Comparison of ENCODE assay signal across 24 cellular contexts in genomic region chr4:139329665-139330200, GRCh38. TPM values are rescaled to one million over a fixed set of nuclear protein-coding genes. Genes with fewer than 3 reads are reported as not detected.
DNase-seq lines count a peak whose midpoint lies in the region; ATAC-seq, FAIRE-seq and TF ChIP-seq lines count a peak whose summit lies in the region.
"Had no signal": no experiment of that assay in that cellular context is flagged by ENCODE, and none has a peak within 500 bp of the region (broad histone marks: within the 10 kb centered on the region; RNA-seq: fewer than 3 reads in every experiment).

No MANE protein-coding gene starts in this region.

- peak overlapping the region; percentile 12; the same call in 1 of the 2 replicates for H3K27ac Mint-ChIP-seq in GM23338
- H3K27ac Mint-ChIP-seq: progenitor cell of endocrine pancreas had no signal

- no peaks in the 10 kb centered on the region for H3K27me3 Mint-ChIP-seq in GM23338 (ENCODE audit: insufficient read depth, low read depth, poor library complexity)
- H3K27me3 Mint-ChIP-seq: progenitor cell of endocrine pancreas had no signal

- H3K4me1 ChIP-seq in GM23338 (ENCODE audit: insufficient read depth) = peaks cover 17% of the 10 kb centered on the region
- no peaks in the 10 kb centered on the region; a peak in 2 of 5 replicates for H3K4me1 ChIP-seq in K562 (replicated peaks in 1 of 2; ENCODE audit: control insufficient read depth in 2 of 2, insufficient read depth in 2 of 2, low read length in 2 of 2)
- H3K4me1 ChIP-seq in mesendoderm (ENCODE audit: control insufficient read depth, low read depth, low read length) = no peaks in the 10 kb centered on the region

- H3K36me3 ChIP-seq in GM23338 (ENCODE audit: insufficient read depth) (no peaks in the 10 kb centered on the region), K562 (ENCODE audit: control insufficient read depth, insufficient read depth, low read length) (peaks cover 53% of the 10 kb centered on the region), mesendoderm (ENCODE audit: control insufficient read depth, insufficient read depth, low read length) (no peaks in the 10 kb centered on the region)

- POLR2A ChIA-PET in K562 (lab: Yijun Ruan, JAX) = interaction anchor here (0.5 to 1.7 kb wide), 4 partner anchors 9 to 353 kb away, joined by 3 to 7 read pairs (median 3); partner anchors contain the start of gene NAA15

- in situ Hi-C loops in K562 (cut with MboI) = no loop called here

- H3K9me3 ChIP-seq in K562 (replicated peaks; ENCODE audit: control insufficient read depth, insufficient read depth, low read depth, low read length) = no peaks in the 10 kb centered on the region
- H3K9me3 ChIP-seq: MG63 had no signal

- H3K9me3 Mint-ChIP-seq in GM23338 = peaks cover 3% of the 10 kb centered on the region; the same call in 2 of the 3 replicates

- H3K27me3 ChIP-seq in GM23338 (ENCODE audit: insufficient read depth) (no peaks in the 10 kb centered on the region), K562 (ENCODE audit: control insufficient read depth in 2 of 2, insufficient read depth in 2 of 2, low read length in 2 of 2) (no peaks in the 10 kb centered on the region), mesendoderm (ENCODE audit: insufficient read depth, low read length, poor library complexity) (no peaks in the 10 kb centered on the region)
- H3K27me3 ChIP-seq: BLaER1 treated with 17β-estradiol and CSF1 and Interleukin-3, amounts not matched to agents 10 nM and 100 nM; MG63 had no signal

- H3K36me3 Mint-ChIP-seq in GM23338 (ENCODE audit: low read depth) = peaks cover 45% of the 10 kb centered on the region

- no peaks in the 10 kb centered on the region for H3K9me2 ChIP-seq in GM23338 (ENCODE audit: insufficient read depth)

- H3K27ac ChIP-seq in GM23338 (ENCODE audit: low read depth) = peak overlapping the region; percentile 34; the same call in 1 of the 2 replicates
- no peak overlapping the region for H3K27ac ChIP-seq in K562 (ENCODE audit: extremely low read depth, low read depth, low read length)
- no peak overlapping the region for H3K27ac ChIP-seq in mesendoderm (ENCODE audit: low read depth, low read length)
- H3K27ac ChIP-seq: 22Rv1, skin epidermis, VCaP had no signal

- 89% methylated on average over 4 of the region's 4 CpGs for WGBS in K562 (ENCODE audit: insufficient coverage, low coverage, missing lambda C conversion rate)
- no CpG with 5 or more reads among the region's 4 CpGs for WGBS in mesendoderm (ENCODE audit: extremely low coverage, insufficient coverage, low lambda C conversion rate)

- H3K4me3 Mint-ChIP-seq in GM23338 = no peak overlapping the region; the same call in 2 of the 3 replicates
- H3K4me3 Mint-ChIP-seq: nephron progenitor cell had no signal

- no peak overlapping the region for H3K56ac ChIP-seq in mesendoderm (ENCODE audit: low read length)

- no peak for TF ChIP-seq EP300 in K562 (IDR thresholded peaks at IDR 0.05; ENCODE audit: low read length)

- H3F3A ChIP-seq in GM23338 (replicated peaks; ENCODE audit: low read depth) = no peaks in the 10 kb centered on the region

- FAIRE-seq in K562 (lab: Jason Lieb, UNC) = no peak
- FAIRE-seq: keratinocyte had no signal

- H4K20me1 ChIP-seq in GM23338 (replicated peaks; ENCODE audit: insufficient read depth) (peaks cover 44% of the 10 kb centered on the region), K562 (replicated peaks; ENCODE audit: control insufficient read depth, insufficient read depth, low read length) (no peaks in the 10 kb centered on the region)

- no peak overlapping the region for H3K18ac ChIP-seq in mesendoderm (ENCODE audit: low read length)

- H2BK15ac ChIP-seq in mesendoderm (replicated peaks; ENCODE audit: low read depth) = no peak overlapping the region

- no peak for TF ChIP-seq RAD21 in K562 (CRISPR knock-in tag; conservative IDR thresholded peaks at IDR 0.05 in 1 of 2, IDR thresholded peaks at IDR 0.05 in 1 of 2)

- TF ChIP-seq POLR2A in K562 (conservative IDR thresholded peaks at IDR 0.05) (no peak), erythroblast (IDR thresholded peaks at IDR 0.05; ENCODE audit: low read length) (no peak)

- no TSS peak for BruUV-seq in K562 (replicated peaks; lab: Mats Ljungman, UMichigan)

- no peaks in the 10 kb centered on the region for H3K9me1 ChIP-seq in K562 (ENCODE audit: control insufficient read depth, insufficient read depth, low read length)

- DNase-seq in DMS 273 (lab: John Stamatoyannopoulos, UW; ENCODE audit: unreplicated experiment) = peak; percentile 14
- DNase-seq in DMS 273 treated with DMSO at 0.1 percent for 48 hours (lab: John Stamatoyannopoulos, UW) = no peak
- peak; percentile 25 for DNase-seq in GM23338 (ENCODE audit: low spot score)
- no peak for DNase-seq in K562 (ENCODE audit: extremely low read depth in 1 of 4, low spot score in 3 of 4)
- peak; percentile 27 for DNase-seq in mesendoderm
- no peak for DNase-seq in DMS79 treated with DMSO at 0.1 percent for 48 hours (lab: John Stamatoyannopoulos, UW)
- no peak for DNase-seq in erythroblast (lab: John Stamatoyannopoulos, UW)
- DNase-seq in 8988T = no peak
- DNase-seq: amniotic stem cell; GM23248; mesenchymal stem cell; MG63; NCI-H187 treated with DMSO at 0.1 percent for 48 hours; NCI-H446 treated with DMSO at 0.1 percent for 48 hours; nephron progenitor cell; stimulated activated CD4-positive, alpha-beta T cell treated with anti-CD3 and anti-CD28 coated beads, Interleukin-4, amount 100 ng/mL, for 24 hours; T-helper 1 cell had no signal

- H3K4me1 Mint-ChIP-seq in GM23338 = peaks cover 23% of the 10 kb centered on the region
- H3K4me1 Mint-ChIP-seq: nephron progenitor cell had no signal

- H2BK5ac ChIP-seq in mesendoderm (ENCODE audit: low read length) = no peak overlapping the region

- no peak overlapping the region for H4K8ac ChIP-seq in mesendoderm (ENCODE audit: low read depth, low read length)

- H3K4me3 ChIP-seq in GM23338 (no peak overlapping the region), K562 (no peak overlapping the region), mesendoderm (ENCODE audit: low read length) (no peak overlapping the region)
- H3K4me3 ChIP-seq: BLaER1 treated with 17β-estradiol and CSF1 and Interleukin-3, amounts not matched to agents 10 nM and 100 nM; GM23248; MG63; skin epidermis had no signal

- peak; percentile 79 for ATAC-seq in GM23338
- peak; percentile 34 for ATAC-seq in K562
- ATAC-seq: Right ventricle myocardium inferior had no signal

- H3K79me1 ChIP-seq in mesendoderm (ENCODE audit: low read length) = peaks cover 9% of the 10 kb centered on the region

- H2AK5ac ChIP-seq in mesendoderm (ENCODE audit: low read length) = no peak overlapping the region

- CTCF ChIA-PET in K562 (lab: Yijun Ruan, JAX; ENCODE audit: low intra/inter-chr PET ratio) = no interaction called here

- no peak overlapping the region for H3K4ac ChIP-seq in mesendoderm (ENCODE audit: low read depth, low read length)

- H3K9ac ChIP-seq in K562 (ENCODE audit: insufficient read depth in 1 of 2, low read depth in 2 of 2, low read length in 2 of 2) (no peak overlapping the region), mesendoderm (ENCODE audit: low read length) (no peak overlapping the region)
- H3K9ac ChIP-seq: BLaER1 treated with 17β-estradiol and CSF1 and Interleukin-3, amounts not matched to agents 10 nM and 100 nM; GM23248 had no signal

- H2AFZ ChIP-seq in GM23338 = no peak overlapping the region
- H2AFZ ChIP-seq in K562 (ENCODE audit: low read depth, low read length) = no peak overlapping the region
- H2AFZ ChIP-seq: GM23248 had no signal

- intact Hi-C loops in K562 (cut with micrococcal nuclease) = no loop called here

- no peak for TF ChIP-seq CTCF in GM23338 (conservative IDR thresholded peaks at IDR 0.05; ENCODE audit: low read depth in 2 of 2)
- TF ChIP-seq CTCF in K562 (IDR thresholded peaks at IDR 0.05 in 2 of 3, conservative IDR thresholded peaks at IDR 0.05 in 1 of 3; ENCODE audit: insufficient read depth in 2 of 3, low read depth in 1 of 3, low read length in 3 of 3) = no peak

- H3K79me2 ChIP-seq in GM23338 (replicated peaks; ENCODE audit: insufficient read depth) (peaks cover 100% of the 10 kb centered on the region), K562 (ENCODE audit: control insufficient read depth, insufficient read depth, low read length) (peaks cover 97% of the 10 kb centered on the region), mesendoderm (ENCODE audit: control insufficient read depth, insufficient read depth, low read length) (peaks cover 52% of the 10 kb centered on the region)

- H2BK120ac ChIP-seq in mesendoderm (ENCODE audit: low read depth, low read length) = no peak overlapping the region

- H3K23ac ChIP-seq in mesendoderm (ENCODE audit: low read length) = peak overlapping the region; percentile 35

- H4K5ac ChIP-seq in mesendoderm (ENCODE audit: low read length) = no peak overlapping the region

- peak overlapping the region; percentile 10; the same call in 1 of the 2 replicates for H3K4me2 ChIP-seq in GM23338
- no peak overlapping the region; the same call in 1 of the 2 replicates for H3K4me2 ChIP-seq in K562 (ENCODE audit: insufficient read depth, low read length)
- H3K4me2 ChIP-seq in mesendoderm (ENCODE audit: low read length) = no peak overlapping the region

RNA-seq across cellular contexts. Expression of gene NDUFC1, which starts 27.5 kb away (rescaled TPM):
- total RNA-seq in GM23338 (2014; rRNA removed; shearing (Covaris generic)) = 31.8 and 44.4 TPM in 2 replicates
- 367 and 418 TPM in 2 replicates for polyA plus RNA-seq in GM23338 (2016; fragmentation: Nextera tagmentation; extraction: Ambion mirVana)
- total RNA-seq in K562 (2011; cell fraction: chromatin; rRNA removed; ENCODE audit: low replicate concordance) = 12.2 and 17.5 TPM in 2 replicates
- 10.5 and 16.2 TPM in 2 replicates for total RNA-seq in K562 (2011; cell fraction: nucleolus; rRNA removed)
- total RNA-seq in K562 (2011; cell fraction: nucleoplasm; rRNA removed) = 17.0 and 26.2 TPM in 2 replicates
- 82.2 and 120 TPM in 2 replicates for total RNA-seq in K562 (2014; rRNA removed)
- total RNA-seq in K562 (2014; rRNA removed; fragmentation: Illumina TruSeq; extraction: Trizol) = 89.2 and 89.5 TPM in 2 replicates
- 141 and 142 TPM in 2 replicates for total RNA-seq in K562 (2015; rRNA removed; fragmentation: Illumina TruSeq; extraction: Trizol)
- 88.8 and 95.4 TPM in 2 replicates for total RNA-seq in K562 (2021)
- 55.8 and 58.9 TPM in 2 replicates for polyA plus RNA-seq in K562 (2011; rRNA removed)
- 49.9 and 58.8 TPM in 2 replicates for polyA plus RNA-seq in K562 (2011; cell fraction: cytosol; rRNA removed)
- polyA plus RNA-seq in K562 (2011; cell fraction: nucleus; rRNA removed) = 32.8 and 33.1 TPM in 2 replicates
- polyA plus RNA-seq in K562 (2012) = 84.9 and 145 TPM in 2 replicates
- polyA plus RNA-seq in K562 (2014; fragmentation: Illumina TruSeq; extraction: Trizol) = 62.2 and 119 TPM in 2 replicates
- 100 to 1,000 TPM; 350 to 378 TPM for polyA plus RNA-seq in K562 (2014; fragmentation: Nextera tagmentation; extraction: Ambion mirVana)
- 170 and 180 TPM in 2 replicates for polyA plus RNA-seq in K562 (2014; rRNA removed)
- 19.1 and 19.5 TPM in 2 replicates for polyA minus RNA-seq in K562 (2011; rRNA and poly(A)+ RNA removed)
- polyA minus RNA-seq in K562 (2011; cell fraction: cytosol; rRNA and poly(A)+ RNA removed) = 28.2 and 36.0 TPM in 2 replicates
- 8.8 and 18.8 TPM in 2 replicates for polyA minus RNA-seq in K562 (2011; cell fraction: nucleus; rRNA and poly(A)+ RNA removed)
- polyA plus RNA-seq in mesendoderm (2013, experiment 1 of 2) = 194 TPM
- 202 TPM for polyA plus RNA-seq in mesendoderm (2013, experiment 2 of 2)

RNA-seq across cellular contexts. Expression of gene NAA15, which starts 28.4 kb away (rescaled TPM):
- 95.0 and 101 TPM in 2 replicates for total RNA-seq in GM23338 (2014; rRNA removed; shearing (Covaris generic))
- polyA plus RNA-seq in GM23338 (2016; fragmentation: Nextera tagmentation; extraction: Ambion mirVana) = 48.2 and 80.1 TPM in 2 replicates
- 31.5 and 142 TPM in 2 replicates for total RNA-seq in K562 (2011; cell fraction: chromatin; rRNA removed; ENCODE audit: low replicate concordance)
- 14.3 and 21.7 TPM in 2 replicates for total RNA-seq in K562 (2011; cell fraction: nucleolus; rRNA removed)
- 41.9 and 67.9 TPM in 2 replicates for total RNA-seq in K562 (2011; cell fraction: nucleoplasm; rRNA removed)
- 63.2 and 67.6 TPM in 2 replicates for total RNA-seq in K562 (2014; rRNA removed)
- total RNA-seq in K562 (2014; rRNA removed; fragmentation: Illumina TruSeq; extraction: Trizol) = 114 and 126 TPM in 2 replicates
- 87.5 and 96.4 TPM in 2 replicates for total RNA-seq in K562 (2015; rRNA removed; fragmentation: Illumina TruSeq; extraction: Trizol)
- 117 TPM in 2 replicates for total RNA-seq in K562 (2021)
- polyA plus RNA-seq in K562 (2011; rRNA removed) = 39.8 and 61.9 TPM in 2 replicates
- polyA plus RNA-seq in K562 (2011; cell fraction: cytosol; rRNA removed) = 5.5 and 10.9 TPM in 2 replicates
- polyA plus RNA-seq in K562 (2011; cell fraction: nucleus; rRNA removed) = 10.4 and 12.4 TPM in 2 replicates
- polyA plus RNA-seq in K562 (2012) = 29.9 and 48.2 TPM in 2 replicates
- 60.4 and 76.4 TPM in 2 replicates for polyA plus RNA-seq in K562 (2014; fragmentation: Illumina TruSeq; extraction: Trizol)
- 10 to 100 TPM; 37.8 to 41.3 TPM for polyA plus RNA-seq in K562 (2014; fragmentation: Nextera tagmentation; extraction: Ambion mirVana)
- 45.9 and 48.9 TPM in 2 replicates for polyA plus RNA-seq in K562 (2014; rRNA removed)
- 148 and 165 TPM in 2 replicates for polyA minus RNA-seq in K562 (2011; rRNA and poly(A)+ RNA removed)
- polyA minus RNA-seq in K562 (2011; cell fraction: cytosol; rRNA and poly(A)+ RNA removed) = 44.9 and 54.8 TPM in 2 replicates
- 25.8 and 45.7 TPM in 2 replicates for polyA minus RNA-seq in K562 (2011; cell fraction: nucleus; rRNA and poly(A)+ RNA removed)
- 55.8 TPM for polyA plus RNA-seq in mesendoderm (2013, experiment 1 of 2)
- 53.5 TPM for polyA plus RNA-seq in mesendoderm (2013, experiment 2 of 2)

RNA-seq across cellular contexts. Expression of gene MGARP, which starts 49.7 kb away (rescaled TPM):
- total RNA-seq in GM23338 (2014; rRNA removed; shearing (Covaris generic)) = 2.4 and 2.8 TPM in 2 replicates
- polyA plus RNA-seq in GM23338 (2016; fragmentation: Nextera tagmentation; extraction: Ambion mirVana) = 4.1 and 4.7 TPM in 2 replicates
- total RNA-seq in K562 (2011; cell fraction: chromatin; rRNA removed; ENCODE audit: low replicate concordance) = not detected in 2 replicates
- not detected in 2 replicates for total RNA-seq in K562 (2011; cell fraction: nucleolus; rRNA removed)
- not detected in 2 replicates for total RNA-seq in K562 (2011; cell fraction: nucleoplasm; rRNA removed)
- total RNA-seq in K562 (2014; rRNA removed) = not detected in 2 replicates
- 0.11 and 0.16 TPM in 2 replicates for total RNA-seq in K562 (2014; rRNA removed; fragmentation: Illumina TruSeq; extraction: Trizol)
- total RNA-seq in K562 (2015; rRNA removed; fragmentation: Illumina TruSeq; extraction: Trizol) = 0.15 TPM in 1 of 2 replicates, not detected in the other
- 0.31 and 0.35 TPM in 2 replicates for total RNA-seq in K562 (2021)
- 0.11 and 0.14 TPM in 2 replicates for polyA plus RNA-seq in K562 (2011; rRNA removed)
- polyA plus RNA-seq in K562 (2011; cell fraction: cytosol; rRNA removed) = 0.07 and 0.12 TPM in 2 replicates
- not detected in 2 replicates for polyA plus RNA-seq in K562 (2011; cell fraction: nucleus; rRNA removed)
- polyA plus RNA-seq in K562 (2012) = 0.07 and 0.17 TPM in 2 replicates
- polyA plus RNA-seq in K562 (2014; fragmentation: Illumina TruSeq; extraction: Trizol) = 0.11 TPM in 1 of 2 replicates, not detected in the other
- under 1 TPM; 0.23 to 0.45 TPM for polyA plus RNA-seq in K562 (2014; fragmentation: Nextera tagmentation; extraction: Ambion mirVana)
- not detected in 2 replicates for polyA plus RNA-seq in K562 (2014; rRNA removed)
- 0.30 TPM in 1 of 2 replicates, not detected in the other for polyA minus RNA-seq in K562 (2011; rRNA and poly(A)+ RNA removed)
- not detected in 2 replicates for polyA minus RNA-seq in K562 (2011; cell fraction: cytosol; rRNA and poly(A)+ RNA removed)
- not detected in 2 replicates for polyA minus RNA-seq in K562 (2011; cell fraction: nucleus; rRNA and poly(A)+ RNA removed)
- polyA plus RNA-seq in mesendoderm (2013, experiment 1 of 2) = 0.51 TPM
- 0.59 TPM for polyA plus RNA-seq in mesendoderm (2013, experiment 2 of 2)

Comparison
In these comparisons a context has a peak if more than half of its experiments do, and no peak if none do; other contexts are left out.
1. DNase-seq: peak in DMS 273 (single experiment), GM23338 (single experiment) and mesendoderm (single experiment); none in DMS 273 treated with DMSO at 0.1 percent for 48 hours (single experiment), K562 (0 of 4), DMS79 treated with DMSO at 0.1 percent for 48 hours (single experiment), erythroblast (0 of 2) and 8988T (single experiment).